7 cellular contexts compared by ENCODE assay signal in genomic region chr9:137236238-137236935, GRCh38. TPM values are rescaled to one million over a fixed set of nuclear protein-coding genes. Genes with fewer than 3 reads are reported as not detected.
DNase-seq lines count a peak whose midpoint lies in the region; TF ChIP-seq lines count a peak whose summit lies in the region.

No MANE protein-coding gene starts in this region.

- H4K20me1 ChIP-seq in SK-N-SH (ENCODE audit: insufficient read depth): no peaks in the 10 kb centered on the region

- H3K27ac ChIP-seq in SK-N-SH (ENCODE audit: low read depth in 2 of 2, low read length in 1 of 2): no peak overlapping the region
- peak overlapping the region in 3 of 4 donors; percentile 99 to 100 (median 99) for H3K27ac ChIP-seq in transverse colon

- in situ Hi-C loops in GM13977 (cut with MboI; ENCODE audit: low pct_unique_long_range_greater_than_20kb, low sequenced_read_pairs, unreplicated experiment): no loop called here
- in situ Hi-C loops in transverse colon (cut with MboI; ENCODE audit: low pct_ligation_motif_present in 1 of 4, low pct_unique_long_range_greater_than_20kb in 1 of 4, low sequenced_read_pairs in 3 of 4): loop anchor here in 1 of 4 donors (10.0 kb wide), 1 partner anchor 112 kb away; no protein-coding TSS in a partner anchor

- H3K9me3 Mint-ChIP-seq in activated naive CD4-positive, alpha-beta T cell treated with anti-CD3 and anti-CD28 coated beads for 36 hours: no peaks in the 10 kb centered on the region
- H3K9me3 Mint-ChIP-seq in glutamatergic neuron (ENCODE audit: unreplicated experiment): peaks cover 5% of the 10 kb centered on the region

- WGBS in SK-N-SH (ENCODE audit: low lambda C conversion rate): 61% methylated on average over 10 of the region's 31 CpGs
- WGBS in transverse colon (ENCODE audit: low coverage in 1 of 2), 2 donors: 6% methylated on average over 23 of the region's 31 CpGs; no CpG with 5 or more reads in 1 of the 2 donors

- POLR2A ChIA-PET in SK-N-SH (lab: Yijun Ruan, JAX): interaction anchor here (0.7 to 1.3 kb wide), 7 partner anchors 18 to 187 kb away, joined by 3 to 4 read pairs (median 3); partner anchors contain the start of genes EXD3, NDOR1, NOXA1 and TMEM203

- no peak overlapping the region for H3K4me2 ChIP-seq in SK-N-SH

- peaks cover 5% of the 10 kb centered on the region for H3K36me3 Mint-ChIP-seq in activated naive CD4-positive, alpha-beta T cell treated with anti-CD3 and anti-CD28 coated beads for 36 hours (ENCODE audit: low read depth)
- H3K36me3 Mint-ChIP-seq in glutamatergic neuron (ENCODE audit: unreplicated experiment): no peaks in the 10 kb centered on the region

- peaks cover 9% of the 10 kb centered on the region for H3F3A ChIP-seq in SK-N-SH (replicated peaks; ENCODE audit: insufficient read depth)

- H3K9me2 ChIP-seq in SK-N-SH: no peaks in the 10 kb centered on the region

- no peaks in the 10 kb centered on the region for H3K9me3 ChIP-seq in SK-N-SH
- H3K9me3 ChIP-seq in transverse colon: no peaks in the 10 kb centered on the region

- H3K9ac ChIP-seq in SK-N-SH: no peak overlapping the region

- H3K36me3 ChIP-seq in SK-N-SH (replicated peaks in 1 of 2; ENCODE audit: control insufficient read depth in 1 of 2, insufficient read depth in 2 of 2, low read length in 1 of 2) (no peaks in the 10 kb centered on the region), transverse colon (no peaks in the 10 kb centered on the region)

- peak; percentile 99 for TF ChIP-seq CTCF in GM13977 (IDR thresholded peaks at IDR 0.05; ENCODE audit: extremely low read depth, insufficient read depth, missing control alignments)
- TF ChIP-seq CTCF in NB4 (IDR thresholded peaks at IDR 0.05; ENCODE audit: low read depth, low read length): peak; percentile 94
- peak; percentile 94 for TF ChIP-seq CTCF in SK-N-SH (IDR thresholded peaks at IDR 0.05)
- TF ChIP-seq CTCF in glutamatergic neuron (IDR thresholded peaks at IDR 0.05; ENCODE audit: partially characterized antibody, unreplicated experiment): peak; percentile 99
- TF ChIP-seq CTCF in transverse colon (IDR thresholded peaks at IDR 0.05): peak; percentile 99 to 100 (median 100)

- H3K4me1 ChIP-seq in SK-N-SH (ENCODE audit: control insufficient read depth in 1 of 2, insufficient read depth in 2 of 2, low read depth in 1 of 2, low read length in 1 of 2): peaks cover 9 to 22% of the 10 kb centered on the region in 2 experiments; a peak in 2 of 4 replicates
- H3K4me1 ChIP-seq in transverse colon: peaks cover 34 to 52% (median 44%) of the 10 kb centered on the region in 4 donors

- no peak for TF ChIP-seq EP300 in SK-N-SH (IDR thresholded peaks at IDR 0.05; ENCODE audit: borderline replicate concordance in 1 of 2, low read depth in 1 of 2, low read length in 1 of 2)
- no peak for TF ChIP-seq EP300 in transverse colon (IDR thresholded peaks at IDR 0.05; ENCODE audit: low read depth)

- no peaks in the 10 kb centered on the region for H3K27me3 Mint-ChIP-seq in activated naive CD4-positive, alpha-beta T cell treated with anti-CD3 and anti-CD28 coated beads for 36 hours (ENCODE audit: low read depth)
- peaks cover 6% of the 10 kb centered on the region for H3K27me3 Mint-ChIP-seq in glutamatergic neuron (ENCODE audit: unreplicated experiment)

- H3K27ac Mint-ChIP-seq in activated naive CD4-positive, alpha-beta T cell treated with anti-CD3 and anti-CD28 coated beads for 36 hours: no peak overlapping the region
- H3K27ac Mint-ChIP-seq in glutamatergic neuron (ENCODE audit: unreplicated experiment): no peak overlapping the region

- CTCF ChIA-PET in SK-N-SH (lab: Yijun Ruan, JAX): interaction anchor here (0.6 to 4.5 kb wide), 61 partner anchors 12 to 426 kb away, joined by 3 to 95 read pairs (median 4); partner anchors contain the start of genes ANAPC2, CYSRT1, DPP7 and GRIN1
- CTCF ChIA-PET in activated naive CD4-positive, alpha-beta T cell treated with anti-CD3 and anti-CD28 coated beads for 36 hours (lab: Charles Lee): interaction anchor here (0.6 to 2.6 kb wide), 27 partner anchors 9 to 697 kb away, joined by 3 to 22 read pairs (median 4); partner anchors contain the start of genes ANAPC2, NELFB, RNF208 and RNF224

- peaks cover 23% of the 10 kb centered on the region for H3K4me1 Mint-ChIP-seq in activated naive CD4-positive, alpha-beta T cell treated with anti-CD3 and anti-CD28 coated beads for 36 hours (ENCODE audit: low read depth)
- peaks cover 9% of the 10 kb centered on the region for H3K4me1 Mint-ChIP-seq in glutamatergic neuron (ENCODE audit: low read depth, unreplicated experiment)

- intact Hi-C loops in activated naive CD4-positive, alpha-beta T cell treated with anti-CD3 and anti-CD28 coated beads for 36 hours (cut with micrococcal nuclease): loop anchor here (1.0 to 5.0 kb wide), 2 partner anchors 118 to 189 kb away; partner anchors contain the start of gene NPDC1
- intact Hi-C loops in transverse colon (cut with DNase I; ENCODE audit: low total_unique reads): no loop called here

- no peak overlapping the region for H3K4me3 ChIP-seq in NB4 (ENCODE audit: low read depth, low read length)
- peak overlapping the region in 1 of 2 experiments; percentile 44; a peak in 1 of 4 replicates for H3K4me3 ChIP-seq in SK-N-SH (ENCODE audit: low read depth in 2 of 2, low read length in 1 of 2)
- H3K4me3 ChIP-seq in transverse colon: peak overlapping the region in 1 of 4 donors; percentile 26

- peak; percentile 70 for TF ChIP-seq RAD21 in SK-N-SH (IDR thresholded peaks at IDR 0.05; ENCODE audit: low read length)

- TF ChIP-seq POLR2A in NB4 (IDR thresholded peaks at IDR 0.05; ENCODE audit: extremely low read depth, insufficient read length) (no peak), transverse colon (IDR thresholded peaks at IDR 0.05) (no peak)

- H3K27me3 ChIP-seq in SK-N-SH (ENCODE audit: insufficient read depth) (no peaks in the 10 kb centered on the region), transverse colon (peaks cover 37% of the 10 kb centered on the region)

- no peak overlapping the region for H3K4me3 Mint-ChIP-seq in activated naive CD4-positive, alpha-beta T cell treated with anti-CD3 and anti-CD28 coated beads for 36 hours
- no peak overlapping the region for H3K4me3 Mint-ChIP-seq in glutamatergic neuron (ENCODE audit: unreplicated experiment)

- DNase-seq in GM13977 (ENCODE audit: low spot score): peak; percentile 98
- DNase-seq in NB4 (ENCODE audit: low read depth): peak; percentile 88
- DNase-seq in SK-N-SH: peak; percentile 98
- peak; percentile 94 for DNase-seq in activated naive CD4-positive, alpha-beta T cell treated with anti-CD3 and anti-CD28 coated beads for 36 hours
- peak; percentile 93 for DNase-seq in glutamatergic neuron
- DNase-seq in pons (ENCODE audit: low spot score): peak; percentile 64
- peak; percentile 93 for DNase-seq in transverse colon

- no peak overlapping the region for H2AFZ ChIP-seq in SK-N-SH (ENCODE audit: low read depth)

- peaks cover 27% of the 10 kb centered on the region for H3K79me2 ChIP-seq in SK-N-SH (ENCODE audit: insufficient read depth)

TF ChIP-seq in SK-N-SH, 30 proteins besides CTCF, POLR2A, EP300 and RAD21 (continues in another document):
- TF ChIP-seq RCOR1 (IDR thresholded peaks at IDR 0.05; ENCODE audit: low read length) (no peak), SIN3A (IDR thresholded peaks at IDR 0.05; ENCODE audit: borderline replicate concordance, low read depth, low read length) (0 out of 2 replicates have a peak, but pooled peaks have one; percentile 51), CHD2 (IDR thresholded peaks at IDR 0.05; ENCODE audit: low read length, partially characterized antibody) (peak; percentile 59), NRF1 (IDR thresholded peaks at IDR 0.05; ENCODE audit: low read depth, low read length) (peak; percentile 62)

RNA-seq across cellular contexts. Expression of gene TUBB4B, which starts 4.7 kb away (rescaled TPM):
- 415 and 508 TPM in 2 replicates for polyA plus RNA-seq in SK-N-SH (2012; rRNA removed)
- 249 and 391 TPM in 2 replicates for polyA plus RNA-seq in SK-N-SH (2012; cell fraction: cytosol; rRNA removed)
- 385 and 387 TPM in 2 replicates for polyA plus RNA-seq in SK-N-SH (2012; cell fraction: nucleus; rRNA removed)
- 100 to 1,000 TPM; 193 to 196 TPM for total RNA-seq in activated naive CD4-positive, alpha-beta T cell treated with anti-CD3 and anti-CD28 coated beads for 36 hours
- total RNA-seq in glutamatergic neuron (ENCODE audit: unreplicated experiment) (192 TPM), transverse colon (100 to 1,000 TPM; 223 to 390 (median 348) TPM)

RNA-seq across cellular contexts. Expression of gene SLC34A3, which starts 5.7 kb away (rescaled TPM):
- polyA plus RNA-seq in SK-N-SH (2012; rRNA removed): 0.06 TPM in 1 of 2 replicates, not detected in the other
- 0.01 TPM in 2 replicates for polyA plus RNA-seq in SK-N-SH (2012; cell fraction: cytosol; rRNA removed)
- polyA plus RNA-seq in SK-N-SH (2012; cell fraction: nucleus; rRNA removed): 0.07 and 0.18 TPM in 2 replicates
- total RNA-seq in activated naive CD4-positive, alpha-beta T cell treated with anti-CD3 and anti-CD28 coated beads for 36 hours: not detected
- total RNA-seq in glutamatergic neuron (ENCODE audit: unreplicated experiment) (not detected), transverse colon (not detected)

RNA-seq across cellular contexts. Expression of gene RNF224, which starts 9.1 kb away (rescaled TPM):
- 0.03 and 0.08 TPM in 2 replicates for polyA plus RNA-seq in SK-N-SH (2012; rRNA removed)
- 0.01 TPM in 1 of 2 replicates, not detected in the other for polyA plus RNA-seq in SK-N-SH (2012; cell fraction: cytosol; rRNA removed)
- polyA plus RNA-seq in SK-N-SH (2012; cell fraction: nucleus; rRNA removed): 0.15 and 0.27 TPM in 2 replicates
- not detected for total RNA-seq in activated naive CD4-positive, alpha-beta T cell treated with anti-CD3 and anti-CD28 coated beads for 36 hours
- total RNA-seq in glutamatergic neuron (ENCODE audit: unreplicated experiment): 0.39 TPM
- total RNA-seq in transverse colon: not detected

RNA-seq across cellular contexts. Expression of gene CYSRT1, which starts 11.4 kb away (rescaled TPM):
- polyA plus RNA-seq in SK-N-SH (2012; rRNA removed): 2.1 and 2.2 TPM in 2 replicates
- polyA plus RNA-seq in SK-N-SH (2012; cell fraction: cytosol; rRNA removed): 1.1 and 1.4 TPM in 2 replicates
- polyA plus RNA-seq in SK-N-SH (2012; cell fraction: nucleus; rRNA removed): 2.7 TPM in 2 replicates
- total RNA-seq in activated naive CD4-positive, alpha-beta T cell treated with anti-CD3 and anti-CD28 coated beads for 36 hours: under 1 TPM; 0.17 to 0.26 TPM
- total RNA-seq in glutamatergic neuron (ENCODE audit: unreplicated experiment) (2.1 TPM), transverse colon (not detected)

RNA-seq across cellular contexts. Expression of gene RNF208, which starts 14.3 kb away (rescaled TPM):
- 2.0 and 2.7 TPM in 2 replicates for polyA plus RNA-seq in SK-N-SH (2012; rRNA removed)
- 1.8 and 2.9 TPM in 2 replicates for polyA plus RNA-seq in SK-N-SH (2012; cell fraction: cytosol; rRNA removed)
- 6.1 and 13.6 TPM in 2 replicates for polyA plus RNA-seq in SK-N-SH (2012; cell fraction: nucleus; rRNA removed)
- total RNA-seq in activated naive CD4-positive, alpha-beta T cell treated with anti-CD3 and anti-CD28 coated beads for 36 hours: 1 to 10 TPM; 4.9 to 5.0 TPM
- total RNA-seq in glutamatergic neuron (ENCODE audit: unreplicated experiment) (24.8 TPM), transverse colon (10 to 100 TPM in 1 of 4 donors, 1 to 10 TPM in 2, not detected in 1; 2.3 to 26.5 (median 7.5) TPM)

Comparison
In these comparisons a context has a peak if more than half of its experiments do, and no peak if none do; other contexts are left out.
1. H3K27ac ChIP-seq: peak in transverse colon (3 of 4); none in SK-N-SH (0 of 2).
2. Peak in every context shown above with its lines, with median percentiles within 50 percentile points of each other: DNase-seq and CTCF ChIP-seq.